Comparison of ENCODE assay signal across 9 cellular contexts in genomic region chr18:7273301-7273911, GRCh38. TPM values are rescaled to one million over a fixed set of nuclear protein-coding genes. Genes with fewer than 3 reads are reported as not detected.
DNase-seq lines count a peak whose midpoint lies in the region; ATAC-seq and TF ChIP-seq lines count a peak whose summit lies in the region.
"Had no signal": no experiment of that assay in that cellular context is flagged by ENCODE, and none has a peak within 500 bp of the region (broad histone marks: within the 10 kb centered on the region; RNA-seq: fewer than 3 reads in every experiment).

No MANE protein-coding gene starts in this region.

- DNase-seq in NCI-H1417 (lab: John Stamatoyannopoulos, UW) (peak in 2 of 3 experiments; percentile 28 to 40), NCI-H1417 treated with DMSO at 0.1 percent for 48 hours (lab: John Stamatoyannopoulos, UW) (no peak), esophagus muscularis mucosa (ENCODE audit: extremely low spot score) (no peak), NCI-H345 treated with DMSO at 0.1 percent for 48 hours (lab: John Stamatoyannopoulos, UW; ENCODE audit: unreplicated experiment) (no peak)
- DNase-seq in NK-92 treated with Interleukin-12 subunit alpha and Interleukin-12 subunit beta, amount 100 ng/mL, for 24 hours (lab: John Stamatoyannopoulos, UW), result no peak

- intact Hi-C loops in esophagus muscularis mucosa (cut with DNase I), result loop anchor here (10.0 kb wide), 3 partner anchors 181 to 1121 kb away; no protein-coding TSS in a partner anchor

- no peak for TF ChIP-seq POLR2A in esophagus muscularis mucosa (IDR thresholded peaks at IDR 0.05; ENCODE audit: low read depth)
- no peak for TF ChIP-seq POLR2A in GM18505 (IDR thresholded peaks at IDR 0.05; ENCODE audit: borderline replicate concordance, extremely low read depth, insufficient read depth, insufficient read length)

- no peak for TF ChIP-seq EP300 in esophagus muscularis mucosa (IDR thresholded peaks at IDR 0.05)

- H3K4me3 ChIP-seq in esophagus muscularis mucosa, result peak overlapping the region in 3 of 4 donors; percentile 27 to 49 (median 40)
- no peak overlapping the region for H3K4me3 ChIP-seq in muscle layer of duodenum (ENCODE audit: low read depth in 1 of 2, low read length in 2 of 2)

- H3K4me1 ChIP-seq in esophagus muscularis mucosa (peaks cover 14 to 22% (median 18%) of the 10 kb centered on the region in 4 donors), muscle layer of duodenum (ENCODE audit: control insufficient read depth in 1 of 2, insufficient read depth in 2 of 2, low read length in 2 of 2) (peaks cover 4 to 15% of the 10 kb centered on the region in 2 donors)

- 53% methylated on average over 12 of the region's 12 CpGs for WGBS in esophagus muscularis mucosa

- TF ChIP-seq CTCF in esophagus muscularis mucosa (IDR thresholded peaks at IDR 0.05), result no peak

- H3K9me3 ChIP-seq in esophagus muscularis mucosa, result no peaks in the 10 kb centered on the region
- no peaks in the 10 kb centered on the region for H3K9me3 ChIP-seq in muscle layer of duodenum (ENCODE audit: control insufficient read depth in 1 of 2, low read length in 2 of 2)

- H3K27me3 ChIP-seq in esophagus muscularis mucosa (no peaks in the 10 kb centered on the region), muscle layer of duodenum (ENCODE audit: low read depth, low read length) (no peaks in the 10 kb centered on the region)

- ATAC-seq in HG02623 (IDR thresholded peaks at IDR 0.05; ENCODE audit: unreplicated experiment) (no peak), GM18505 (IDR thresholded peaks at IDR 0.05; ENCODE audit: unreplicated experiment) (no peak)

- H3K27ac ChIP-seq in esophagus muscularis mucosa (replicated peaks in 1 of 4) (peak overlapping the region; percentile 79 to 83 (median 80)), muscle layer of duodenum (ENCODE audit: low read length) (peak overlapping the region; percentile 8)
- H3K27ac ChIP-seq: 22Rv1 had no signal

- H3K36me3 ChIP-seq in esophagus muscularis mucosa (no peaks in the 10 kb centered on the region), muscle layer of duodenum (ENCODE audit: control insufficient read depth in 1 of 2, insufficient read depth in 2 of 2, low read length in 2 of 2) (no peaks in the 10 kb centered on the region)

RNA-seq across cellular contexts. Expression of gene LRRC30, which starts 42.5 kb away (rescaled TPM):
- total RNA-seq in esophagus muscularis mucosa, result not detected

Comparison
In these comparisons a context has a peak if more than half of its experiments do, and no peak if none do; other contexts are left out.
1. DNase-seq: peak in NCI-H1417 (2 of 3); none in NCI-H1417 treated with DMSO at 0.1 percent for 48 hours (single experiment), esophagus muscularis mucosa (single experiment), NK-92 treated with Interleukin-12 subunit alpha and Interleukin-12 subunit beta, amount 100 ng/mL, for 24 hours (single experiment) and NCI-H345 treated with DMSO at 0.1 percent for 48 hours (single experiment).
2. H3K4me3 ChIP-seq: peak in esophagus muscularis mucosa (3 of 4); none in muscle layer of duodenum (0 of 2).